ENCODE assay signal across 22 cellular contexts in genomic region chr12:32344047-32344446, GRCh38. TPM values are rescaled to one million over a fixed set of nuclear protein-coding genes. Genes with fewer than 3 reads are reported as not detected.
DNase-seq lines count a peak whose midpoint lies in the region; ATAC-seq and TF ChIP-seq lines count a peak whose summit lies in the region.
"Had no signal": no experiment of that assay in that cellular context is flagged by ENCODE, and none has a peak within 500 bp of the region (broad histone marks: within the 10 kb centered on the region; RNA-seq: fewer than 3 reads in every experiment).

No MANE protein-coding gene starts in this region.

- H3K27me3 ChIP-seq in GM23338 (ENCODE audit: insufficient read depth), result no peaks in the 10 kb centered on the region
- no peaks in the 10 kb centered on the region for H3K27me3 ChIP-seq in MM.1S (replicated peaks; ENCODE audit: insufficient read depth, low read length)
- H3K27me3 ChIP-seq: heart left ventricle had no signal

- no peak overlapping the region for H3K9ac ChIP-seq in MM.1S (ENCODE audit: low read length)

- H3K4me1 ChIP-seq in GM23338 (ENCODE audit: insufficient read depth) (no peaks in the 10 kb centered on the region; the same call in 1 of the 2 replicates), MM.1S (ENCODE audit: low read length) (no peaks in the 10 kb centered on the region)
- H3K4me1 ChIP-seq: heart left ventricle had no signal

- H3K27ac ChIP-seq in GM23338 (ENCODE audit: low read depth), result no peak overlapping the region
- H3K27ac ChIP-seq in MM.1S (ENCODE audit: low read length), result no peak overlapping the region
- H3K27ac ChIP-seq: epithelial cell of prostate, heart left ventricle had no signal

- H3K4me2 ChIP-seq in GM23338 (no peak overlapping the region), MM.1S (ENCODE audit: low read depth, low read length) (no peak overlapping the region)

- no peaks in the 10 kb centered on the region for H3K9me3 Mint-ChIP-seq in GM23338
- H3K9me3 Mint-ChIP-seq: immature natural killer cell; naive thymus-derived CD4-positive, alpha-beta T cell had no signal

- peaks cover 9% of the 10 kb centered on the region for H3K4me1 Mint-ChIP-seq in GM23338
- no peaks in the 10 kb centered on the region for H3K4me1 Mint-ChIP-seq in T-helper 17 cell
- H3K4me1 Mint-ChIP-seq: activated CD4-positive, alpha-beta T cell treated with anti-CD3 and anti-CD28 coated beads for 36 hours; immature natural killer cell; naive thymus-derived CD4-positive, alpha-beta T cell had no signal

- H3K79me2 ChIP-seq in GM23338 (replicated peaks; ENCODE audit: insufficient read depth), result no peaks in the 10 kb centered on the region
- H3K79me2 ChIP-seq in MM.1S (ENCODE audit: low read length), result no peaks in the 10 kb centered on the region

- peak; percentile 47 to 71 for TF ChIP-seq CTCF in GM23338 (conservative IDR thresholded peaks at IDR 0.05; ENCODE audit: low read depth in 2 of 2)
- TF ChIP-seq CTCF in MM.1S (IDR thresholded peaks at IDR 0.05; ENCODE audit: low read length), result 0 out of 2 replicates have a peak, but pooled peaks have one; percentile 4

- H3K27me3 Mint-ChIP-seq in GM23338 (ENCODE audit: insufficient read depth, low read depth, poor library complexity) (peaks cover 2% of the 10 kb centered on the region), T-helper 17 cell (no peaks in the 10 kb centered on the region)
- H3K27me3 Mint-ChIP-seq: activated CD4-positive, alpha-beta T cell treated with anti-CD3 and anti-CD28 coated beads for 36 hours; naive thymus-derived CD4-positive, alpha-beta T cell had no signal

- H3K27ac Mint-ChIP-seq in GM23338, result peak overlapping the region; percentile 21; the same call in 1 of the 2 replicates
- H3K27ac Mint-ChIP-seq in T-helper 17 cell, result peak overlapping the region; percentile 82
- H3K27ac Mint-ChIP-seq: activated CD4-positive, alpha-beta T cell treated with anti-CD3 and anti-CD28 coated beads for 36 hours; immature natural killer cell; naive thymus-derived CD4-positive, alpha-beta T cell had no signal

- ATAC-seq in GM23338 (peak; percentile 88), T-helper 17 cell (no peak)
- no peak for ATAC-seq in activated CD4-positive, CD25-positive, alpha-beta regulatory T cell treated with anti-CD3 and anti-CD28 coated beads, Interleukin-2, amount 50 U/mL, for 24 hours
- ATAC-seq: activated CD4-positive, alpha-beta T cell treated with anti-CD3 and anti-CD28 coated beads for 36 hours; heart left ventricle; left lobe of liver; naive thymus-derived CD4-positive, alpha-beta T cell had no signal

- H2AFZ ChIP-seq in GM23338 (no peak overlapping the region), MM.1S (ENCODE audit: low read length) (no peak overlapping the region)

- DNase-seq in GM23338 (ENCODE audit: low spot score) (peak; percentile 68), MM.1S (no peak), T-helper 17 cell (no peak), iPS-NIHi7 (ENCODE audit: extremely low spot score) (peak; percentile 36), HEK293T (ENCODE audit: extremely low spot score) (no peak), AML-193 (lab: John Stamatoyannopoulos, UW) (no peak)
- DNase-seq: activated CD4-positive, alpha-beta T cell treated with anti-CD3 and anti-CD28 coated beads for 36 hours; activated T-cell treated with anti-CD3 and anti-CD28 coated beads, Interleukin-2, amount 50 U/mL, for 1 hour; HCEC 1CT; heart left ventricle; immature natural killer cell; IMR-90; naive thymus-derived CD4-positive, alpha-beta T cell; NCI-H524 treated with DMSO at 0.1 percent for 48 hours; occipital lobe; SIG-M5; stimulated activated CD4-positive, alpha-beta T cell treated with anti-CD3 and anti-CD28 coated beads, Interleukin-1b, Interleukin-23, amount 100 ng/mL, for 48 hours; SW 1271; trophoblast cell had no signal

- H3F3A ChIP-seq in GM23338 (replicated peaks; ENCODE audit: low read depth) (peaks cover 12% of the 10 kb centered on the region; the same call in 1 of the 2 replicates), MM.1S (ENCODE audit: insufficient read depth, low read length) (no peaks in the 10 kb centered on the region)

- H3K4me3 Mint-ChIP-seq in GM23338 (no peak overlapping the region), T-helper 17 cell (no peak overlapping the region)
- H3K4me3 Mint-ChIP-seq: activated CD4-positive, alpha-beta T cell treated with anti-CD3 and anti-CD28 coated beads for 36 hours; immature natural killer cell; naive thymus-derived CD4-positive, alpha-beta T cell had no signal

- H3K9me2 ChIP-seq in GM23338 (ENCODE audit: insufficient read depth) (no peaks in the 10 kb centered on the region), MM.1S (replicated peaks; ENCODE audit: insufficient read depth, low read length) (no peaks in the 10 kb centered on the region)

- no peaks in the 10 kb centered on the region for H3K9me3 ChIP-seq in MM.1S (replicated peaks; ENCODE audit: insufficient read depth, low read length)
- H3K9me3 ChIP-seq in T-helper 17 cell (ENCODE audit: control insufficient read depth, low read length, poor library complexity, severe bottlenecking), result no peaks in the 10 kb centered on the region
- H3K9me3 ChIP-seq: heart left ventricle had no signal

- H3K4me3 ChIP-seq in GM23338 (no peak overlapping the region), MM.1S (ENCODE audit: low read length) (no peak overlapping the region)
- H3K4me3 ChIP-seq: heart left ventricle had no signal

- H3K36me3 ChIP-seq in GM23338 (ENCODE audit: insufficient read depth), result 0 out of 2 replicates have a peak, but pooled peaks cover 4% of the 10 kb centered on the region
- no peaks in the 10 kb centered on the region for H3K36me3 ChIP-seq in MM.1S (replicated peaks; ENCODE audit: insufficient read depth, low read length)

- H3K36me3 Mint-ChIP-seq in GM23338 (ENCODE audit: low read depth) (no peaks in the 10 kb centered on the region), T-helper 17 cell (ENCODE audit: low read depth) (peaks cover 3% of the 10 kb centered on the region)

- CTCF ChIA-PET in HEK293T (lab: Yijun Ruan, JAX), result no interaction called here

- POLR2A ChIA-PET in HEK293T (lab: Yijun Ruan, JAX), result no interaction called here

- no peaks in the 10 kb centered on the region for H4K20me1 ChIP-seq in GM23338 (replicated peaks; ENCODE audit: insufficient read depth)
- H4K20me1 ChIP-seq in MM.1S (ENCODE audit: insufficient read depth, low read length), result no peaks in the 10 kb centered on the region

TF ChIP-seq in GM23338, 12 proteins besides CTCF, POLR2A, EP300 and RAD21 (continues in another document):
- TF ChIP-seq ETS1 (IDR thresholded peaks at IDR 0.05) (no peak), ZNF114 (CRISPR knock-in tag; IDR thresholded peaks at IDR 0.05) (no peak), CREB1 (CRISPR knock-in tag; IDR thresholded peaks at IDR 0.05; ENCODE audit: low read depth) (no peak), JUNB (IDR thresholded peaks at IDR 0.05; ENCODE audit: unreplicated experiment) (no peak), EZH2 (IDR thresholded peaks at IDR 0.05; ENCODE audit: low read depth, unreplicated experiment) (no peak), EZH2phosphoT487 (IDR thresholded peaks at IDR 0.05; ENCODE audit: unreplicated experiment) (no peak), STAT1 (IDR thresholded peaks at IDR 0.05; ENCODE audit: unreplicated experiment) (no peak), ZNF331 (CRISPR knock-in tag; IDR thresholded peaks at IDR 0.05; ENCODE audit: low read depth) (no peak)

TF ChIP-seq in HEK293T, 16 proteins besides CTCF, POLR2A, EP300 and RAD21:
- TF ChIP-seq CTBP1 (IDR thresholded peaks at IDR 0.05; ENCODE audit: borderline replicate concordance), result no peak
- no peak for TF ChIP-seq FOXK2 (IDR thresholded peaks at IDR 0.05)
- no peak for TF ChIP-seq TARDBP (IDR thresholded peaks at IDR 0.05)
- TF ChIP-seq SP1 (IDR thresholded peaks at IDR 0.05), result no peak
- no peak for TF ChIP-seq ZNF384 (IDR thresholded peaks at IDR 0.05)
- TF ChIP-seq SUZ12 (IDR thresholded peaks at IDR 0.05), result no peak
- no peak for TF ChIP-seq FOXM1 (IDR thresholded peaks at IDR 0.05; ENCODE audit: borderline replicate concordance)
- no peak for TF ChIP-seq ARNT (IDR thresholded peaks at IDR 0.05)
- TF ChIP-seq L3MBTL2 (conservative IDR thresholded peaks at IDR 0.05), result no peak
- no peak for TF ChIP-seq LEF1 (IDR thresholded peaks at IDR 0.05; ENCODE audit: borderline replicate concordance)
- TF ChIP-seq ELF4 (IDR thresholded peaks at IDR 0.05), result no peak
- TF ChIP-seq, protein P1, sequence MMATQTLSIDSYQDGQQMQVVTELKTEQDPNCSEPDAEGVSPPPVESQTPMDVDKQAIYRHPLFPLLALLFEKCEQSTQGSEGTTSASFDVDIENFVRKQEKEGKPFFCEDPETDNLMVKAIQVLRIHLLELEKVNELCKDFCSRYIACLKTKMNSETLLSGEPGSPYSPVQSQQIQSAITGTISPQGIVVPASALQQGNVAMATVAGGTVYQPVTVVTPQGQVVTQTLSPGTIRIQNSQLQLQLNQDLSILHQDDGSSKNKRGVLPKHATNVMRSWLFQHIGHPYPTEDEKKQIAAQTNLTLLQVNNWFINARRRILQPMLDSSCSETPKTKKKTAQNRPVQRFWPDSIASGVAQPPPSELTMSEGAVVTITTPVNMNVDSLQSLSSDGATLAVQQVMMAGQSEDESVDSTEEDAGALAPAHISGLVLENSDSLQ (IDR thresholded peaks at IDR 0.05), result no peak
- TF ChIP-seq HDGF (IDR thresholded peaks at IDR 0.05; ENCODE audit: borderline replicate concordance), result no peak
- TF ChIP-seq FOXA1 (IDR thresholded peaks at IDR 0.05), result no peak
- TF ChIP-seq BHLHE40 (IDR thresholded peaks at IDR 0.05; ENCODE audit: borderline replicate concordance), result no peak
- no peak for TF ChIP-seq NFRKB (IDR thresholded peaks at IDR 0.05)

RNA-seq across cellular contexts. Expression of gene FGD4, which starts 55.3 kb away (rescaled TPM):
- total RNA-seq in GM23338 (2014; rRNA removed; shearing (Covaris generic)), result 48.6 and 54.3 TPM in 2 replicates
- 16.9 and 24.3 TPM in 2 replicates for polyA plus RNA-seq in GM23338 (2016; fragmentation: Nextera tagmentation; extraction: Ambion mirVana)
- under 1 TPM; 0.91 to 0.94 TPM for total RNA-seq in T-helper 17 cell

Comparison
In these comparisons a context has a peak if more than half of its experiments do, and no peak if none do; other contexts are left out.
1. DNase-seq: peak in GM23338 (single experiment) and iPS-NIHi7 (single experiment); none in MM.1S (single experiment), T-helper 17 cell (0 of 3), HEK293T (single experiment) and AML-193 (0 of 2).
2. RNA of gene FGD4, which starts 55.3 kb away (total RNA-seq): 48.6 to 54.3 TPM in GM23338; 0.91 to 0.94 TPM in T-helper 17 cell; every median in the first group is over 10 times any median in the second.